In the genomic region with DNA sequence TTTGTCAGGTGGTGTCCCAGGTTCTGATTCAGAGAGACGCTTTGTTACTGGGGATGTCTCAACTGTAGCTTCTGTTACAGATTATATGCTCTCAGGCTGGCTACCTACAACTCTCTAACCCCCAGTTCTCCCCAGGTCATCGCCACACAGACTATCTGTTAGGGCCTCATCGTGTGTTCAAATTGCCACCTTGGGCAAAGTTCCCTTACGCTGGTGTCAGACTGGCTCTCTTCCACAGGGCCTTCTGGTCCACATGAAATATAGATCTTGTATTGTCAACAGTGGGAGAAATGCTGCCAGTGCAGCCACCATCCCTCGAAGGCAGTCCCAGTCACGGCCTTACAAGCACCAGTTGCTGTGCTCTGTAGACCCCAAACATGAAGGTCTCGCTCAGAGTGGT, we compare ENCODE assay signal across 35 cellular contexts.
"Had no signal": no experiment of that assay in that cellular context is flagged by ENCODE, and none has a peak within 500 bp of the region (broad histone marks: within the 10 kb centered on the region; RNA-seq: fewer than 3 reads in every experiment).

No MANE protein-coding gene starts in this region.

- H3K36me3 ChIP-seq: adrenal gland, brain microvascular endothelial cell, breast epithelium had no signal

- DNase-seq: activated B cell treated with CpG ODN at 0.5 μM for 24 hours; activated CD4-positive, alpha-beta memory T cell treated with anti-CD3 and anti-CD28 coated beads for 36 hours; activated CD4-positive, alpha-beta T cell treated with anti-CD3 and anti-CD28 coated beads for 4 hours; activated CD4-positive, alpha-beta T cell treated with anti-CD3 and anti-CD28 coated beads, Interleukin-2, amount 10 ng/mL, durations not matched to agents 24 days and 14 days; activated CD4-positive, alpha-beta T cell treated with anti-CD3 and anti-CD28 coated beads, Interleukin-2, amount 50 U/mL, for 1 hour; activated CD4-positive, alpha-beta T cell treated with anti-CD3 and anti-CD28 coated beads, Interleukin-2, amount 50 U/mL, for 4 hours; activated CD4-positive, CD25-positive, alpha-beta regulatory T cell treated with anti-CD3 and anti-CD28 coated beads, Interleukin-2, amount 50 U/mL, for 72 hours; activated CD8-positive, alpha-beta memory T cell treated with anti-CD3 and anti-CD28 coated beads, Interleukin-2, amount 50 U/mL, for 4 hours; activated CD8-positive, alpha-beta T cell treated with anti-CD3 and anti-CD28 coated beads for 36 hours; activated effector memory CD4-positive, alpha-beta T cell treated with anti-CD3 and anti-CD28 coated beads, Interleukin-2, amount 50 U/mL, for 16 hours; activated gamma-delta T cell treated with Interleukin-2 at 50 U/mL for 16 hours; activated naive CD4-positive, alpha-beta T cell; activated naive CD4-positive, alpha-beta T cell treated with anti-CD3 and anti-CD28 coated beads for 36 hours; activated naive CD4-positive, alpha-beta T cell treated with anti-CD3 and anti-CD28 coated beads, Interleukin-2, amount 50 U/mL, for 16 hours; activated naive CD8-positive, alpha-beta T cell treated with anti-CD3 and anti-CD28 coated beads for 36 hours; activated T-cell treated with anti-CD3 and anti-CD28 coated beads for 4 hours; activated T-cell treated with anti-CD3 and anti-CD28 coated beads, Interleukin-2, amount 50 U/mL, for 1 hour; activated T-cell treated with anti-CD3 and anti-CD28 coated beads, Interleukin-2, amount 50 U/mL, for 4 hours; activated T-cell treated with anti-CD3 and anti-CD28 coated beads, Interleukin-2, amount 50 U/mL, for 72 hours; adrenal gland; amniotic stem cell; aorta; body of pancreas; brain microvascular endothelial cell; central memory CD4-positive, alpha-beta T cell; SW 1271; T-helper 1 cell; T-helper 2 cell; T-helper 9 cell had no signal

- H3K27me3 ChIP-seq: adrenal gland, body of pancreas, brain microvascular endothelial cell, breast epithelium had no signal

- ATAC-seq: activated CD8-positive, alpha-beta T cell treated with anti-CD3 and anti-CD28 coated beads for 36 hours; activated naive CD4-positive, alpha-beta T cell treated with anti-CD3 and anti-CD28 coated beads, Interleukin-2, amount 50 U/mL, for 72 hours; activated T-cell treated with anti-CD3 and anti-CD28 coated beads, Interleukin-2, amount 50 U/mL, for 4 hours; activated T-cell treated with anti-CD3 and anti-CD28 coated beads, Interleukin-2, amount 50 U/mL, for 72 hours; activated T-helper 17 cell treated with anti-CD3 and anti-CD28 coated beads, Interleukin-2, amount 50 U/mL, for 72 hours; body of pancreas had no signal

- FAIRE-seq: astrocyte, TTC549 had no signal

- H3K27ac ChIP-seq: adrenal gland, body of pancreas, brain microvascular endothelial cell, breast epithelium, VCaP had no signal

- H3K4me3 ChIP-seq: adrenal gland, body of pancreas, breast epithelium had no signal

- H3K4me1 ChIP-seq: adrenal gland, body of pancreas, breast epithelium had no signal

- H3K9me3 ChIP-seq: adrenal gland, body of pancreas, breast epithelium had no signal
